Comparison of ENCODE assay signal across 28 cellular contexts in the genomic region with DNA sequence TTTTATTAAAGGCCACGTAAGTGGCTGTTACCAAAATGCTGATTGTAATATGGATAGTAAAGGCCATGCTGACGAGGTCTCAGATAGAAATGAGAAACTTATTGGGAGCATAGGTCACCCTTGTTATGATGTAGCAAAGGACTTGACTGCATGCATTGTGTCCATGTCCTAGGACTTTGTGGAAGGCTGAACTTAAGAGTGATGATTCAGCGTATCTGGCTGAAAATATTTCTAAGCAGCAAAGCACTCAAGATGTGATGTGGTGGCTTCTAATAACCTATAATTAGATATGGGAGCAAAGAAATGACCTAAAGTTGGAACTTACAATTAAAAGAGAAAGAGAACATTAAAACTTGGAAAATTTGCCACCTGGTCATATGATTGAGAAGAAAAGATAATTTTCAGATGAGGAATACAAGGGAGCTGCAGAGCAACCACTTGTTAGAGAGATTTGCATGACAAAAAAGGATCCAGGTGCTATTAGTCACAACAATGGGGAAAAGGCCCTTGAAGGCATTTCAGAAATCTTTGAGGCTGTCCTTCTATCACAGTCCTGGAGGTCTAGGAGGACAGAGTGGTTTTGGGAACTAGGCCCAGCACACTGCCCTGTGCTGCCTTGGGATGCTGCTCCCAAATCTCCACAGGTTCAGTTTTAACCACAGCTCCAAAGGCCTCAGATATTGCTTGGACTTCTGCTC.
"Had no signal": no experiment of that assay in that cellular context is flagged by ENCODE, and none has a peak within 500 bp of the region (broad histone marks: within the 10 kb centered on the region; RNA-seq: fewer than 3 reads in every experiment).

No MANE protein-coding gene starts in this region.

- H3K27me3 ChIP-seq: breast epithelium, MG63 had no signal

- H3K36me3 Mint-ChIP-seq: T-cell had no signal

- H3K4me1 ChIP-seq: breast epithelium had no signal

- ATAC-seq: activated CD4-positive, CD25-positive, alpha-beta regulatory T cell treated with anti-CD3 and anti-CD28 coated beads, Interleukin-2, amount 50 U/mL, for 24 hours; activated CD8-positive, alpha-beta T cell treated with anti-CD3 and anti-CD28 coated beads for 36 hours; activated T-cell treated with anti-CD3 and anti-CD28 coated beads, Interleukin-2, amount 50 U/mL, for 72 hours; Panc1; Right ventricle myocardium inferior; T-cell had no signal

- H3K4me1 Mint-ChIP-seq: T-cell had no signal

- DNase-seq: activated CD4-positive, alpha-beta T cell treated with anti-CD3 and anti-CD28 coated beads for 4 hours; activated CD8-positive, alpha-beta memory T cell treated with anti-CD3 and anti-CD28 coated beads, Interleukin-2, amount 50 U/mL, for 4 hours; activated CD8-positive, alpha-beta T cell treated with anti-CD3 and anti-CD28 coated beads for 36 hours; activated gamma-delta T cell treated with Interleukin-2 at 50 U/mL for 16 hours; activated naive CD4-positive, alpha-beta T cell treated with anti-CD3 and anti-CD28 coated beads, Interleukin-2, amount 50 U/mL, for 16 hours; activated T-cell treated with anti-CD3 and anti-CD28 coated beads, Interleukin-2, amount 50 U/mL, for 72 hours; aorta; caudate nucleus; MG63; MV-4-11; NCI-H1092 treated with DMSO at 0.1 percent for 48 hours; NCI-H1436; NCI-H187; NCI-H2081 treated with DMSO at 0.1 percent for 48 hours; NCI-H2171 treated with DMSO at 0.1 percent for 48 hours; NCI-H226; NCI-H526; NCI-H774; OCI-M1; RPMI8226; T-cell had no signal

- H3K27me3 Mint-ChIP-seq: activated CD8-positive, alpha-beta T cell treated with anti-CD3 and anti-CD28 coated beads for 36 hours; T-cell had no signal

- H3K4me3 ChIP-seq: breast epithelium, MG63, SK-N-MC had no signal

- H3K27ac ChIP-seq: breast epithelium, SK-N-MC, VCaP had no signal

- H3K4me3 Mint-ChIP-seq: activated CD8-positive, alpha-beta T cell treated with anti-CD3 and anti-CD28 coated beads for 36 hours; activated T-cell treated with anti-CD3 and anti-CD28 coated beads, Interleukin-2, amount 50 U/mL, for 72 hours; T-cell had no signal

- H3K36me3 ChIP-seq: breast epithelium, MG63 had no signal

- H3K27ac Mint-ChIP-seq: activated CD8-positive, alpha-beta T cell treated with anti-CD3 and anti-CD28 coated beads for 36 hours; activated T-cell treated with anti-CD3 and anti-CD28 coated beads, Interleukin-2, amount 50 U/mL, for 72 hours; activated T-helper 2 cell treated with anti-CD3 and anti-CD28 coated beads, Interferon-gamma antibody, Interleukin-2, Interleukin-4, amounts not matched to agents 10 μg/mL and 5 μg/mL and 100 μg/mL, durations not matched to agents 14 hours and 24 hours and 36 hours; T-cell had no signal

- H3K9me3 ChIP-seq: breast epithelium, MG63 had no signal
